1 cellular context compared by ENCODE assay signal in the genomic region with DNA sequence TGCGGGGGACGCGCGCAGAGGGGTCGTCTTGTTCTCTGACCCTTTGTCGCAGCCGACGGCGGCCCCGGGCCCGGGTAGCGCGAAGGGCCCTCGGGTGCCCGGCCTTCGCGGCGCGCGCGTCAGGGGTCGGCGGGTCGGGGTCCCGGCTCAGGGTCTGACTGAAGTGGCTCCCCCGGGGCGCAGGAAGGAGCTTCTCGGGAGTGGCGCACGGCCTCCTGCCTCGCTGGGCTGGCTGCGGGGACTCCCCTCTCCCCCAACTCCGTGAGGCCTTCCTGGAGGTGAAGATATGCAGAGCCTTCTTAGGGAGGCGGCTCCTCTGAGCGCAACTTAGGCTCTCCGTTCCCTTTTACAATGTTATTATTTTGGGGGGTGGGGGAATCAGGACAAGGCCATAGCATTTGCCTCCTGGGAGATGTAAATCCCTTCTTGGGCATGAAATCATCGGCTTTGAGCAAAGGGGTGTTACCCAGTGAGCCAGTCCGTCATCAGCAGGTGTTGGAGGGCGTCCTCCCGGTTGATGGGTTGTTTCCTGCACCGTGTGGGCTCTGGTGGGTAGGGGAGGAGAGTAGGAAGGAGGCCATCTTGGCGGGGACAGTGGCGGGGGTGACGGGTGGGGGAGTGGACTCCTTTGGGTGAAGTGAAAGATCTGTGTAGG.
TF ChIP-seq lines count a peak whose summit lies in the region.

No MANE protein-coding gene starts in this region.

TF ChIP-seq in IMR-90, 13 proteins besides CTCF, POLR2A, EP300 and RAD21:
- TF ChIP-seq CHD1 (IDR thresholded peaks at IDR 0.05; ENCODE audit: low read depth, low read length): no peak
- TF ChIP-seq MAZ (IDR thresholded peaks at IDR 0.05; ENCODE audit: borderline replicate concordance, low read depth, low read length): 0 out of 2 replicates have a peak, but pooled peaks have one; percentile 30
TF ChIP-seq in IMR-90: peak in this region for 1.
